Comparison of ENCODE assay signal across 8 cellular contexts in genomic region chrX:41441934-41442823, GRCh38. TPM values are rescaled to one million over a fixed set of nuclear protein-coding genes. Genes with fewer than 3 reads are reported as not detected.
DNase-seq lines count a peak whose midpoint lies in the region; ATAC-seq and TF ChIP-seq lines count a peak whose summit lies in the region.

No MANE protein-coding gene starts in this region.

- H3K9ac ChIP-seq in mucosa of stomach (ENCODE audit: low read length) = peak overlapping the region; percentile 71

- peak; percentile 33 for TF ChIP-seq POLR2A in GM18526 (IDR thresholded peaks at IDR 0.05; ENCODE audit: extremely low read depth, insufficient read length)

- H3K36me3 ChIP-seq in mucosa of stomach (ENCODE audit: control insufficient read depth, insufficient read depth, low read length) = no peaks in the 10 kb centered on the region

- no peak overlapping the region for H3K27ac ChIP-seq in AG04450 (ENCODE audit: low read depth, low read length)

- POLR2A ChIA-PET in AG04450 (lab: Yijun Ruan, JAX) = interaction anchor here (0.7 to 1.0 kb wide), 3 partner anchors 66 to 102 kb away, joined by 3 to 6 read pairs (median 3); no protein-coding TSS in a partner anchor

- DNase-seq in AG04450 (ENCODE audit: low read depth, low spot score) (no peak), NCI-H774 (lab: John Stamatoyannopoulos, UW) (peak; percentile 72), epithelial cell of proximal tubule (ENCODE audit: low read depth) (peak; percentile 37)
- DNase-seq in activated CD8-positive, alpha-beta memory T cell treated with anti-CD3 and anti-CD28 coated beads, Interleukin-2, amount 50 U/mL, for 48 hours = peak; percentile 92
- DNase-seq in stimulated activated CD8-positive, alpha-beta memory T cell treated with anti-CD3 and anti-CD28 coated beads, Interleukin-7, amount 100 ng/mL, for 4 hours (ENCODE audit: low read depth in 2 of 2) = peak; percentile 63 to 75

- H3K4me1 ChIP-seq in mucosa of stomach (ENCODE audit: control insufficient read depth, insufficient read depth, low read length) = no peaks in the 10 kb centered on the region

- peak; percentile 76 for ATAC-seq in HG03064 (IDR thresholded peaks at IDR 0.05; ENCODE audit: low read depth, unreplicated experiment)

- H3K9me3 ChIP-seq in AG04450 (ENCODE audit: control insufficient read depth, insufficient read depth, low read length) (no peaks in the 10 kb centered on the region), mucosa of stomach (ENCODE audit: control insufficient read depth, low read length) (no peaks in the 10 kb centered on the region)

- H3K4me3 ChIP-seq in AG04450 (ENCODE audit: low read depth, low read length) (peak overlapping the region; percentile 37), epithelial cell of proximal tubule (ENCODE audit: low read depth, low read length) (peak overlapping the region; percentile 37), mucosa of stomach (ENCODE audit: low read length) (peak overlapping the region; percentile 25)

- CTCF ChIA-PET in AG04450 (lab: Charles Lee) = interaction anchor here (0.6 to 1.0 kb wide), 2 partner anchors 12 to 188 kb away, joined by 3 to 4 read pairs; no protein-coding TSS in a partner anchor

- TF ChIP-seq CTCF in AG04450 (IDR thresholded peaks at IDR 0.05; ENCODE audit: low read depth, low read length) (peak; percentile 44), epithelial cell of proximal tubule (conservative IDR thresholded peaks at IDR 0.05; ENCODE audit: low read depth, low read length) (peak; percentile 53)

- H3K27me3 ChIP-seq in AG04450 (ENCODE audit: control insufficient read depth, insufficient read depth, low read length) (no peaks in the 10 kb centered on the region), mucosa of stomach (ENCODE audit: control insufficient read depth, insufficient read depth, low read length) (no peaks in the 10 kb centered on the region)

RNA-seq across cellular contexts. Expression of gene NYX, which starts 5.0 kb away (rescaled TPM):
- polyA plus RNA-seq in AG04450 (2011; rRNA removed) = not detected in 2 replicates
- polyA minus RNA-seq in AG04450 (2011; rRNA and poly(A)+ RNA removed) = not detected in 2 replicates
- total RNA-seq in epithelial cell of proximal tubule = 0.12 and 0.43 TPM in 2 replicates
